ENCODE assay signal across 11 cellular contexts in the genomic region with DNA sequence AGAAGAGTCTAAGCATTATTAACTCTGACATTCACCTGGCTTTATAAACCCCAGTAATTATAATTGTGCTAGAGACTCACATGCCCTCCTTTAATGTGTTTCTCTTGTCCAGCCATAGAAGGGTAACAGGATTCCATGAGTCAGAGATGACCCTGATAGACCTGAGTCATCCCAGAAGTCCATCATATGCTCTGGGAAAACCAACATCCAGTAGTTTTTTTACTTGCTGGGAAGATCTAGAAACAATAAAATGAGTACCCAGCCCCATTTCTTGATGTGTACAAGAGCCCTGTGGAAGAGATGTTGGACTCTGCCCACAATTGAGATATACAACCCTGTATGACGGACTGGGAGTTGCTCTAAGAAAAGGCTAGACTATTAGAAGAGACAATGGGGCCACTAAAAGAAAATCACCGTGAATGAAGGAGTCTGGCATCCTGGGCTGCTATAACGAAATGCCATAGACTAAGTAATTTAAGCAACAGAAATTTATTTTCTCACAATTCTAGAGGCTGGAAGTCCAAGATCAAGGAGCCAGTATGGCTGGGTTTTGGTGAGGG. TPM values are rescaled to one million over a fixed set of nuclear protein-coding genes. Genes with fewer than 3 reads are reported as not detected.
A peak's percentile ranks its signal among the peaks of the same experiment; 100 is the strongest.
DNase-seq lines count a peak whose midpoint lies in the region; ATAC-seq and TF ChIP-seq lines count a peak whose summit lies in the region.
"Had no signal": no experiment of that assay in that cellular context is flagged by ENCODE, and none has a peak within 500 bp of the region (broad histone marks: within the 10 kb centered on the region; RNA-seq: fewer than 3 reads in every experiment).

No MANE protein-coding gene starts in this region.

- TF ChIP-seq CTCF in smooth muscle cell (IDR thresholded peaks at IDR 0.05; ENCODE audit: borderline replicate concordance, insufficient read depth, poor library complexity, severe bottlenecking) (no peak), upper lobe of right lung (IDR thresholded peaks at IDR 0.05) (no peak), GM10266 (IDR thresholded peaks at IDR 0.05; ENCODE audit: control insufficient read depth, insufficient read depth, low read depth, missing control alignments) (no peak)

- no peak overlapping the region for H3K4me2 ChIP-seq in smooth muscle cell

- H3K27me3 ChIP-seq in smooth muscle cell (ENCODE audit: low read depth) (no peaks in the 10 kb centered on the region), upper lobe of right lung (no peaks in the 10 kb centered on the region)

- no peaks in the 10 kb centered on the region for H4K20me1 ChIP-seq in smooth muscle cell (ENCODE audit: low read depth)

- no peak overlapping the region for H2AFZ ChIP-seq in smooth muscle cell (ENCODE audit: low read depth)

- no peaks in the 10 kb centered on the region for H3K79me2 ChIP-seq in smooth muscle cell (ENCODE audit: low read depth)

- WGBS in smooth muscle cell (ENCODE audit: low lambda C conversion rate) = 71% methylated on average over 3 of the region's 3 CpGs

- ATAC-seq in upper lobe of right lung (no peak), GM21529 (IDR thresholded peaks at IDR 0.05; ENCODE audit: unreplicated experiment) (no peak)

- H3K4me1 ChIP-seq in smooth muscle cell (ENCODE audit: low read depth) (no peaks in the 10 kb centered on the region), upper lobe of right lung (no peaks in the 10 kb centered on the region)
- H3K4me1 ChIP-seq: HAP-1 had no signal

- DNase-seq in HCEC 1CT (peak; percentile 91), amniotic stem cell (lab: John Stamatoyannopoulos, UW) (peak; percentile 54), hepatic stellate cell (ENCODE audit: low spot score) (peak; percentile 47), smooth muscle cell (lab: John Stamatoyannopoulos, UW; ENCODE audit: unreplicated experiment) (no peak), upper lobe of right lung (no peak), GM10266 (ENCODE audit: extremely low spot score) (no peak), COLO668 (lab: John Stamatoyannopoulos, UW; ENCODE audit: unreplicated experiment) (no peak)
- DNase-seq: activated CD4-positive, alpha-beta T cell treated with anti-CD3 and anti-CD28 coated beads for 4 hours; activated naive CD4-positive, alpha-beta T cell treated with Interleukin-2 at 50 U/mL for 16 hours had no signal

- no peak overlapping the region for H3K9ac ChIP-seq in smooth muscle cell (ENCODE audit: low read depth)

- H3K27ac ChIP-seq in smooth muscle cell (ENCODE audit: low read depth) (peak overlapping the region; percentile 67), upper lobe of right lung (no peak overlapping the region)

- H3K9me3 ChIP-seq in smooth muscle cell (replicated peaks; ENCODE audit: low read depth) (no peaks in the 10 kb centered on the region), upper lobe of right lung (no peaks in the 10 kb centered on the region)
- H3K9me3 ChIP-seq: HAP-1 had no signal

- no peaks in the 10 kb centered on the region for H3K36me3 ChIP-seq in smooth muscle cell (ENCODE audit: low read depth)
- H3K36me3 ChIP-seq in upper lobe of right lung = no peaks in the 10 kb centered on the region
- H3K36me3 ChIP-seq: HAP-1 had no signal

- H3F3A ChIP-seq in smooth muscle cell (ENCODE audit: low read depth) = no peaks in the 10 kb centered on the region

- H3K4me3 ChIP-seq in smooth muscle cell (no peak overlapping the region), upper lobe of right lung (no peak overlapping the region)
- H3K4me3 ChIP-seq: HAP-1 had no signal

- intact Hi-C loops in upper lobe of right lung (cut with DNase I) = no loop called here

RNA-seq across cellular contexts. Expression of a gene that starts 22.3 kb away (rescaled TPM):
- total RNA-seq in smooth muscle cell (11.6 and 21.9 TPM in 2 replicates), upper lobe of right lung (34.8 TPM)
- polyA plus RNA-seq in smooth muscle cell = 19.5 and 23.2 TPM in 2 replicates

RNA-seq across cellular contexts. Expression of a gene that starts 56.9 kb away (rescaled TPM):
- 107 and 122 TPM in 2 replicates for total RNA-seq in smooth muscle cell
- 133 and 134 TPM in 2 replicates for polyA plus RNA-seq in smooth muscle cell
- 124 TPM for total RNA-seq in upper lobe of right lung

Comparison
In these comparisons a context has a peak if more than half of its experiments do, and no peak if none do; other contexts are left out.
1. DNase-seq: peak in HCEC 1CT (single experiment), amniotic stem cell (single experiment) and hepatic stellate cell (single experiment); none in smooth muscle cell (single experiment), upper lobe of right lung (single experiment), GM10266 (single experiment) and COLO668 (single experiment).